ENCODE assay signal across 16 cellular contexts in genomic region chr12:85588221-85588620, GRCh38.
"Had no signal": no experiment of that assay in that cellular context is flagged by ENCODE, and none has a peak within 500 bp of the region (broad histone marks: within the 10 kb centered on the region; RNA-seq: fewer than 3 reads in every experiment).

No MANE protein-coding gene starts in this region.

- H3K4me2 ChIP-seq: neural progenitor cell had no signal

- H3K36me3 ChIP-seq: neural progenitor cell, ovary had no signal

- H3K9me3 ChIP-seq: ovary had no signal

- H3K27me3 ChIP-seq: foreskin keratinocyte, neural progenitor cell, ovary had no signal

- H3K4me1 ChIP-seq: foreskin keratinocyte, neural progenitor cell had no signal

- DNase-seq: effector memory CD4-positive, alpha-beta T cell; foreskin keratinocyte; head of caudate nucleus; hippocampal formation; kidney glomerular epithelial cell; midbrain; nucleus accumbens; ovary; right cardiac atrium; small intestine; stimulated activated CD4-positive, alpha-beta T cell treated with anti-CD3 and anti-CD28 coated beads, Interleukin-2, amount 100 ng/mL, for 48 hours; stimulated activated naive CD4-positive, alpha-beta T cell treated with Interleukin-2 at 50 U/mL for 16 hours; trophoblast cell had no signal

- H2AFZ ChIP-seq: neural progenitor cell had no signal

- H3K4me3 ChIP-seq: coronary artery, neural progenitor cell, ovary had no signal

- H3K9ac ChIP-seq: neural progenitor cell had no signal

- H3K27ac ChIP-seq: coronary artery, epithelial cell of prostate, foreskin keratinocyte, neural progenitor cell, ovary had no signal
